ENCODE assay signal across 30 cellular contexts in genomic region chr1:87686137-87686490, GRCh38.
DNase-seq lines count a peak whose midpoint lies in the region; ATAC-seq and TF ChIP-seq lines count a peak whose summit lies in the region.
"Had no signal": no experiment of that assay in that cellular context is flagged by ENCODE, and none has a peak within 500 bp of the region (broad histone marks: within the 10 kb centered on the region; RNA-seq: fewer than 3 reads in every experiment).

No MANE protein-coding gene starts in this region.

- H3K4me3 ChIP-seq in SJCRH30 (peak overlapping the region; percentile 59), hepatocyte (no peak overlapping the region), rectal smooth muscle tissue (ENCODE audit: low read length) (no peak overlapping the region)
- H3K4me3 ChIP-seq: Peyer's patch, thyroid gland had no signal

- no peaks in the 10 kb centered on the region for H3K9me2 ChIP-seq in hepatocyte (replicated peaks; ENCODE audit: insufficient read depth)

- peak overlapping the region; percentile 77 for H3K4me3 Mint-ChIP-seq in Calu3 (ENCODE audit: low read depth, unreplicated experiment)
- H3K4me3 Mint-ChIP-seq: CD4-positive, alpha-beta memory T cell; endodermal cell; stimulated activated naive CD8-positive, alpha-beta T cell treated with anti-CD3 and anti-CD28 coated beads, Interleukin-15, amount 100 ng/mL, for 72 hours had no signal

- peak overlapping the region; percentile 77 for H3K27ac Mint-ChIP-seq in Calu3 (ENCODE audit: unreplicated experiment)
- H3K27ac Mint-ChIP-seq: CD4-positive, alpha-beta memory T cell; endodermal cell; stimulated activated naive CD8-positive, alpha-beta T cell treated with anti-CD3 and anti-CD28 coated beads, Interleukin-15, amount 100 ng/mL, for 72 hours had no signal

- H3K4me2 ChIP-seq in hepatocyte, result peak overlapping the region; percentile 80

- peak overlapping the region; percentile 77 for H2AFZ ChIP-seq in hepatocyte

- peaks cover 58% of the 10 kb centered on the region for H3K4me1 Mint-ChIP-seq in Calu3 (ENCODE audit: low read depth, unreplicated experiment)
- H3K4me1 Mint-ChIP-seq: stimulated activated naive CD8-positive, alpha-beta T cell treated with anti-CD3 and anti-CD28 coated beads, Interleukin-15, amount 100 ng/mL, for 72 hours had no signal

- no peaks in the 10 kb centered on the region for H3K27me3 ChIP-seq in SJCRH30
- H3K27me3 ChIP-seq in hepatocyte, result no peaks in the 10 kb centered on the region
- H3K27me3 ChIP-seq in rectal smooth muscle tissue (ENCODE audit: control insufficient read depth, insufficient read depth, low read length), result no peaks in the 10 kb centered on the region
- H3K27me3 ChIP-seq: brain microvascular endothelial cell, foreskin keratinocyte, heart right ventricle, Peyer's patch, thyroid gland had no signal

- no peak for DNase-seq in Calu3
- DNase-seq in SJCRH30, result no peak
- DNase-seq in hepatocyte (ENCODE audit: low spot score), result no peak
- no peak for DNase-seq in NCI-H1092 treated with DMSO at 0.1 percent for 48 hours (lab: John Stamatoyannopoulos, UW)
- DNase-seq in stimulated activated CD4-positive, alpha-beta T cell treated with anti-CD3 and anti-CD28 coated beads, Interleukin-2, amount 100 ng/mL, for 24 hours, result no peak
- DNase-seq: activated CD4-positive, alpha-beta T cell treated with anti-CD3 and anti-CD28 coated beads, Interleukin-2, amount 50 U/mL, for 1 hour; activated T-cell treated with anti-CD3 and anti-CD28 coated beads, Interleukin-2, amount 50 U/mL, for 1 hour; brain microvascular endothelial cell; CD4-positive, alpha-beta memory T cell; cerebellar nuclear complex; endodermal cell; foreskin keratinocyte; heart right ventricle; left cardiac atrium; mammary epithelial cell; NCI-H1436 treated with DMSO at 0.1 percent for 48 hours; NCI-H345; NCI-H748 treated with DMSO at 0.1 percent for 48 hours; Peyer's patch; right cardiac atrium; SHP77 treated with DMSO at 0.1 percent for 48 hours; stimulated activated CD4-positive, alpha-beta T cell treated with anti-CD3 and anti-CD28 coated beads, Interleukin-2, amount 100 ng/mL, for 48 hours; stimulated activated naive CD8-positive, alpha-beta T cell treated with anti-CD3 and anti-CD28 coated beads, Interleukin-15, amount 100 ng/mL, for 72 hours; T1000; thyroid gland had no signal

- no peak for ATAC-seq in GM18519 (IDR thresholded peaks at IDR 0.05; ENCODE audit: low FRiP score, unreplicated experiment)
- ATAC-seq in HG03095 (IDR thresholded peaks at IDR 0.05; ENCODE audit: unreplicated experiment), result no peak
- ATAC-seq: esophagus mucosa; foreskin keratinocyte; heart right ventricle; stimulated activated naive CD8-positive, alpha-beta T cell treated with anti-CD3 and anti-CD28 coated beads, Interleukin-15, amount 100 ng/mL, for 72 hours had no signal

- H3K4me1 ChIP-seq in SJCRH30, result peaks cover 23% of the 10 kb centered on the region
- H3K4me1 ChIP-seq in hepatocyte (ENCODE audit: insufficient read depth), result peaks cover 56% of the 10 kb centered on the region
- H3K4me1 ChIP-seq in rectal smooth muscle tissue (ENCODE audit: control insufficient read depth, insufficient read depth, low read length), result peaks cover 26% of the 10 kb centered on the region
- H3K4me1 ChIP-seq: foreskin keratinocyte, thyroid gland had no signal

- intact Hi-C loops in Calu3 (cut with micrococcal nuclease; ENCODE audit: unreplicated experiment), result loop anchor here (5.0 to 10.0 kb wide), 4 partner anchors 96 to 379 kb away; no protein-coding TSS in a partner anchor

- peak overlapping the region; percentile 94; the same call in 1 of the 2 replicates for H3K27ac ChIP-seq in SJCRH30
- H3K27ac ChIP-seq in hepatocyte, result peak overlapping the region; percentile 88
- peak overlapping the region; percentile 76 for H3K27ac ChIP-seq in rectal smooth muscle tissue (ENCODE audit: low read depth, low read length)
- H3K27ac ChIP-seq: brain microvascular endothelial cell, foreskin keratinocyte, thyroid gland had no signal

- WGBS in hepatocyte (ENCODE audit: low lambda C conversion rate, missing lambda C conversion rate), result 40% methylated on average over 1 of the region's 1 CpG

- TF ChIP-seq CTCF in Calu3 (IDR thresholded peaks at IDR 0.05; ENCODE audit: unreplicated experiment) (no peak), hepatocyte (IDR thresholded peaks at IDR 0.05; ENCODE audit: poor library complexity) (no peak)

- BruUV-seq in Calu3 (replicated peaks; lab: Mats Ljungman, UMichigan), result no TSS peak

- H4K20me1 ChIP-seq in hepatocyte (ENCODE audit: insufficient read depth, poor library complexity, severe bottlenecking), result no peaks in the 10 kb centered on the region

- no peaks in the 10 kb centered on the region for H3K27me3 Mint-ChIP-seq in Calu3 (ENCODE audit: unreplicated experiment)

- no peaks in the 10 kb centered on the region for H3K9me3 Mint-ChIP-seq in Calu3 (ENCODE audit: low read depth, unreplicated experiment)
- H3K9me3 Mint-ChIP-seq: endodermal cell; neural crest cell; stimulated activated naive CD8-positive, alpha-beta T cell treated with anti-CD3 and anti-CD28 coated beads, Interleukin-15, amount 100 ng/mL, for 72 hours had no signal

- no peak overlapping the region for H3K9ac ChIP-seq in rectal smooth muscle tissue (ENCODE audit: low read length)

- H3K9me3 ChIP-seq in SJCRH30 (replicated peaks) (no peaks in the 10 kb centered on the region), hepatocyte (ENCODE audit: low read depth) (no peaks in the 10 kb centered on the region)
- H3K9me3 ChIP-seq: heart right ventricle, Peyer's patch, thyroid gland had no signal

- no peaks in the 10 kb centered on the region for H3K79me2 ChIP-seq in hepatocyte

- H3K36me3 ChIP-seq in SJCRH30 (no peaks in the 10 kb centered on the region), hepatocyte (replicated peaks; ENCODE audit: insufficient read depth, low read depth) (no peaks in the 10 kb centered on the region), rectal smooth muscle tissue (ENCODE audit: control insufficient read depth, insufficient read depth, low read length) (no peaks in the 10 kb centered on the region)
- H3K36me3 ChIP-seq: brain microvascular endothelial cell, heart right ventricle, Peyer's patch, thyroid gland had no signal

- CTCF ChIA-PET in Calu3 (lab: Charles Lee), result interaction anchor here (0.6 kb wide), 2 partner anchors 138 to 205 kb away, joined by 4 to 6 read pairs; no protein-coding TSS in a partner anchor

- H3K36me3 Mint-ChIP-seq in Calu3 (ENCODE audit: insufficient read depth, unreplicated experiment), result peaks cover 10% of the 10 kb centered on the region
- H3K36me3 Mint-ChIP-seq: CD4-positive, alpha-beta memory T cell had no signal
